Comparison of ENCODE assay signal across 8 cellular contexts in genomic region chr19:8487137-8487851, GRCh38. TPM values are rescaled to one million over a fixed set of nuclear protein-coding genes. Genes with fewer than 3 reads are reported as not detected.
DNase-seq lines count a peak whose midpoint lies in the region; ATAC-seq, FAIRE-seq and TF ChIP-seq lines count a peak whose summit lies in the region.

No MANE protein-coding gene starts in this region.

- H3K27ac Mint-ChIP-seq in activated naive CD8-positive, alpha-beta T cell treated with anti-CD3 and anti-CD28 coated beads for 36 hours, result peak overlapping the region; percentile 84
- peak overlapping the region; percentile 86 to 92 for H3K27ac Mint-ChIP-seq in natural killer cell

- peak; percentile 89 for FAIRE-seq in GM18507 (lab: Jason Lieb, UNC)

- no peaks in the 10 kb centered on the region for H3K27me3 Mint-ChIP-seq in activated naive CD8-positive, alpha-beta T cell treated with anti-CD3 and anti-CD28 coated beads for 36 hours
- H3K27me3 Mint-ChIP-seq in natural killer cell (ENCODE audit: low read depth in 2 of 2), result no peaks in the 10 kb centered on the region

- TF ChIP-seq CTCF in OCI-LY3 (IDR thresholded peaks at IDR 0.05; ENCODE audit: low read depth, low read length) (peak; percentile 29), natural killer cell (IDR thresholded peaks at IDR 0.05) (no peak)

- peak overlapping the region; percentile 95 for H3K27ac ChIP-seq in OCI-LY3 (ENCODE audit: low read length)
- H3K27ac ChIP-seq in aorta (ENCODE audit: low read depth in 1 of 2, low read length in 2 of 2), result no peak overlapping the region
- H3K27ac ChIP-seq in GM23248, result no peak overlapping the region

- H3K4me3 ChIP-seq in OCI-LY3 (ENCODE audit: low read length) (peak overlapping the region; percentile 29), aorta (ENCODE audit: low read length in 2 of 2) (no peak overlapping the region), GM23248 (no peak overlapping the region)

- intact Hi-C loops in natural killer cell (cut with micrococcal nuclease) (no loop called here), aorta (cut with DNase I) (no loop called here)

- peaks cover 60% of the 10 kb centered on the region for H3K79me2 ChIP-seq in OCI-LY3 (ENCODE audit: low read length)
- H3K79me2 ChIP-seq in GM23248 (ENCODE audit: insufficient read depth), result peaks cover 34% of the 10 kb centered on the region

- H3K36me3 ChIP-seq in OCI-LY3 (replicated peaks; ENCODE audit: low read depth, low read length) (peaks cover 73% of the 10 kb centered on the region), aorta (ENCODE audit: control insufficient read depth in 1 of 2, insufficient read depth in 2 of 2, low read length in 1 of 2) (peaks cover 0 to 16% of the 10 kb centered on the region in 2 donors), GM23248 (ENCODE audit: low read depth) (peaks cover 29% of the 10 kb centered on the region; the same call in 1 of the 2 replicates)

- H2AFZ ChIP-seq in OCI-LY3 (ENCODE audit: low read depth, low read length) (no peak overlapping the region), GM23248 (no peak overlapping the region)

- in situ Hi-C loops in GM23248 (cut with MboI), result no loop called here

- H3K4me2 ChIP-seq in OCI-LY3 (ENCODE audit: low read length) (peak overlapping the region; percentile 77), GM23248 (ENCODE audit: unreplicated experiment) (no peak overlapping the region)

- H3K27me3 ChIP-seq in OCI-LY3 (ENCODE audit: low read depth, low read length) (no peaks in the 10 kb centered on the region), aorta (ENCODE audit: control insufficient read depth in 1 of 2, insufficient read depth in 2 of 2, low read length in 1 of 2) (no peaks in the 10 kb centered on the region), GM23248 (replicated peaks; ENCODE audit: insufficient read depth) (no peaks in the 10 kb centered on the region)

- peaks cover 3% of the 10 kb centered on the region; the same call in 1 of the 2 replicates for H3F3A ChIP-seq in GM23248 (ENCODE audit: insufficient read depth)

- H4K20me1 ChIP-seq in OCI-LY3 (ENCODE audit: insufficient read depth, low read length) (peaks cover 9% of the 10 kb centered on the region; the same call in 1 of the 2 replicates), GM23248 (ENCODE audit: insufficient read depth) (no peaks in the 10 kb centered on the region)

- no peaks in the 10 kb centered on the region for H3K9me2 ChIP-seq in GM23248 (ENCODE audit: insufficient read depth)

- peaks cover 44% of the 10 kb centered on the region for H3K36me3 Mint-ChIP-seq in activated naive CD8-positive, alpha-beta T cell treated with anti-CD3 and anti-CD28 coated beads for 36 hours
- H3K36me3 Mint-ChIP-seq in natural killer cell, result no peaks in the 10 kb centered on the region

- no peaks in the 10 kb centered on the region for H3K9me3 Mint-ChIP-seq in activated naive CD8-positive, alpha-beta T cell treated with anti-CD3 and anti-CD28 coated beads for 36 hours
- H3K9me3 Mint-ChIP-seq in natural killer cell, result no peaks in the 10 kb centered on the region

- H3K4me3 Mint-ChIP-seq in activated naive CD8-positive, alpha-beta T cell treated with anti-CD3 and anti-CD28 coated beads for 36 hours, result peak overlapping the region; percentile 29
- peak overlapping the region; percentile 82 for H3K4me3 Mint-ChIP-seq in natural killer cell

- no peaks in the 10 kb centered on the region for H3K9me3 ChIP-seq in OCI-LY3 (ENCODE audit: insufficient read depth, low read length)
- no peaks in the 10 kb centered on the region for H3K9me3 ChIP-seq in aorta (ENCODE audit: control insufficient read depth, low read length)
- H3K9me3 ChIP-seq in GM23248 (ENCODE audit: low read depth), result no peaks in the 10 kb centered on the region

- peaks cover 37% of the 10 kb centered on the region for H3K4me1 Mint-ChIP-seq in activated naive CD8-positive, alpha-beta T cell treated with anti-CD3 and anti-CD28 coated beads for 36 hours
- peaks cover 26 to 41% of the 10 kb centered on the region in 2 donors for H3K4me1 Mint-ChIP-seq in natural killer cell

- peak; percentile 77 to 84 (median 77) for ATAC-seq in natural killer cell
- no peak for ATAC-seq in aorta (ENCODE audit: low FRiP score)

- 81% methylated on average over 13 of the region's 13 CpGs for WGBS in aorta, 2 donors
- WGBS in GM23248 (ENCODE audit: low coverage in 1 of 2, low lambda C conversion rate in 2 of 2, missing lambda C conversion rate in 2 of 2), 2 experiments, result 86 to 88% methylated on average over 13 of the region's 13 CpGs

- H3K9ac ChIP-seq in OCI-LY3 (ENCODE audit: low read length), result peak overlapping the region; percentile 72
- H3K9ac ChIP-seq in GM23248, result no peak overlapping the region

- H3K4me1 ChIP-seq in OCI-LY3 (ENCODE audit: low read length) (peaks cover 45% of the 10 kb centered on the region), aorta (ENCODE audit: control insufficient read depth in 1 of 2, insufficient read depth in 2 of 2, low read length in 2 of 2) (no peaks in the 10 kb centered on the region), GM23248 (ENCODE audit: insufficient read depth) (no peaks in the 10 kb centered on the region)

- no peak for DNase-seq in GM18507 (ENCODE audit: extremely low spot score, insufficient read length, low read depth)
- peak; percentile 55 for DNase-seq in activated naive CD8-positive, alpha-beta T cell treated with anti-CD3 and anti-CD28 coated beads for 36 hours
- DNase-seq in natural killer cell, result peak; percentile 38
- peak; percentile 73 for DNase-seq in aorta
- no peak for DNase-seq in effector CD8-positive, alpha-beta T cell (lab: John Stamatoyannopoulos, UW)
- DNase-seq in GM23248, result no peak
- no peak for DNase-seq in NCI-H82 treated with DMSO at 0.1 percent for 48 hours (lab: John Stamatoyannopoulos, UW; ENCODE audit: unreplicated experiment)

RNA-seq across cellular contexts. Expression of gene PRAM1, which starts 15.1 kb away (rescaled TPM):
- under 1 TPM; 0.33 to 0.68 TPM for total RNA-seq in activated naive CD8-positive, alpha-beta T cell treated with anti-CD3 and anti-CD28 coated beads for 36 hours
- total RNA-seq in natural killer cell, result 10 to 100 TPM in 1 of 3 donors, 1 to 10 TPM in 2; 7.7 to 17.5 (median 9.0) TPM
- total RNA-seq in aorta, result 1 to 10 TPM; 2.5 to 3.8 TPM
- polyA plus RNA-seq in aorta, result 1 to 10 TPM in 1 of 2 donors, under 1 TPM in 1; 0.25 to 3.2 TPM
- total RNA-seq in GM23248 (2014; rRNA removed; shearing (Covaris generic)), result not detected in 2 replicates
- polyA plus RNA-seq in GM23248 (2016; fragmentation: Nextera tagmentation; extraction: Ambion mirVana), result not detected in 2 replicates

RNA-seq across cellular contexts. Expression of gene ZNF414, which starts 26.7 kb away (rescaled TPM):
- total RNA-seq in activated naive CD8-positive, alpha-beta T cell treated with anti-CD3 and anti-CD28 coated beads for 36 hours, result 10 to 100 TPM; 21.2 to 23.4 TPM
- total RNA-seq in natural killer cell (10 to 100 TPM; 42.1 to 46.4 (median 42.3) TPM), aorta (10 to 100 TPM; 16.4 to 17.7 TPM)
- polyA plus RNA-seq in aorta (10 to 100 TPM in 1 of 2 donors, 1 to 10 TPM in 1; 4.0 to 33.0 TPM), GM23248 (2016; fragmentation: Nextera tagmentation; extraction: Ambion mirVana) (13.0 and 13.8 TPM in 2 replicates)
- total RNA-seq in GM23248 (2014; rRNA removed; shearing (Covaris generic)), result 1.8 and 2.0 TPM in 2 replicates

RNA-seq across cellular contexts. Expression of gene HNRNPM, which starts 42.5 kb away (rescaled TPM):
- 100 to 1,000 TPM; 348 to 358 TPM for total RNA-seq in activated naive CD8-positive, alpha-beta T cell treated with anti-CD3 and anti-CD28 coated beads for 36 hours
- total RNA-seq in natural killer cell (100 to 1,000 TPM; 272 to 300 (median 299) TPM), aorta (100 to 1,000 TPM; 134 to 148 TPM)
- polyA plus RNA-seq in aorta (100 to 1,000 TPM; 106 to 112 TPM), GM23248 (2016; fragmentation: Nextera tagmentation; extraction: Ambion mirVana) (116 and 117 TPM in 2 replicates)
- 69.4 and 71.0 TPM in 2 replicates for total RNA-seq in GM23248 (2014; rRNA removed; shearing (Covaris generic))

Comparison
In these comparisons a context has a peak if more than half of its experiments do, and no peak if none do; other contexts are left out.
1. DNase-seq: peak in activated naive CD8-positive, alpha-beta T cell treated with anti-CD3 and anti-CD28 coated beads for 36 hours (single experiment), natural killer cell (single experiment) and aorta (2 of 2); none in GM18507 (single experiment), effector CD8-positive, alpha-beta T cell (single experiment), GM23248 (single experiment) and NCI-H82 treated with DMSO at 0.1 percent for 48 hours (single experiment).